In genomic region chr2:231449503-231450054, GRCh38 we compare ENCODE assay signal across 31 cellular contexts. TPM values are rescaled to one million over a fixed set of nuclear protein-coding genes. Genes with fewer than 3 reads are reported as not detected.
"Had no signal": no experiment of that assay in that cellular context is flagged by ENCODE, and none has a peak within 500 bp of the region (broad histone marks: within the 10 kb centered on the region; RNA-seq: fewer than 3 reads in every experiment).

No MANE protein-coding gene starts in this region.

- H3K27ac ChIP-seq: brain microvascular endothelial cell, epithelial cell of prostate, esophagus squamous epithelium, gastroesophageal sphincter, heart right ventricle had no signal

- H3K27me3 ChIP-seq: brain microvascular endothelial cell, esophagus squamous epithelium, gastroesophageal sphincter, heart right ventricle had no signal

- H3K9me3 Mint-ChIP-seq: activated CD4-positive, alpha-beta T cell treated with anti-CD3 and anti-CD28 coated beads, Interleukin-2, amount 10 ng/mL, durations not matched to agents 7 days and 5 days; activated CD8-positive, alpha-beta T cell treated with anti-CD3 and anti-CD28 coated beads for 36 hours; activated T-cell treated with anti-CD3 and anti-CD28 coated beads, Interleukin-2, amount 50 U/mL, for 4 hours; activated T-helper 17 cell treated with anti-CD3 and anti-CD28 coated beads, Interleukin-2, amount 50 U/mL, for 72 hours had no signal

- H3K4me1 Mint-ChIP-seq: activated T-helper 17 cell treated with anti-CD3 and anti-CD28 coated beads, Interleukin-2, amount 50 U/mL, for 72 hours had no signal

- ATAC-seq: activated CD8-positive, alpha-beta T cell treated with anti-CD3 and anti-CD28 coated beads for 36 hours; activated T-helper 17 cell treated with anti-CD3 and anti-CD28 coated beads, Interleukin-2, amount 50 U/mL, for 72 hours; gastroesophageal sphincter; heart right ventricle had no signal

- H3K4me1 ChIP-seq: esophagus squamous epithelium, heart right ventricle had no signal

- H3K9me3 ChIP-seq: esophagus squamous epithelium, gastroesophageal sphincter, heart right ventricle had no signal

- H3K27ac Mint-ChIP-seq: activated CD4-positive, alpha-beta T cell treated with anti-CD3 and anti-CD28 coated beads, Interleukin-2, amount 10 ng/mL, durations not matched to agents 7 days and 5 days; activated CD8-positive, alpha-beta T cell treated with anti-CD3 and anti-CD28 coated beads for 36 hours; activated T-helper 17 cell treated with anti-CD3 and anti-CD28 coated beads, Interleukin-2, amount 50 U/mL, for 72 hours had no signal

- H3K4me3 ChIP-seq: esophagus squamous epithelium, gastroesophageal sphincter, heart right ventricle had no signal

- DNase-seq: activated CD4-positive, alpha-beta T cell treated with anti-CD3 and anti-CD28 coated beads for 1 hour; activated CD4-positive, alpha-beta T cell treated with anti-CD3 and anti-CD28 coated beads for 4 hours; activated CD4-positive, alpha-beta T cell treated with anti-CD3 and anti-CD28 coated beads, Interleukin-2, amount 10 ng/mL, durations not matched to agents 7 days and 5 days; activated CD4-positive, alpha-beta T cell treated with anti-CD3 and anti-CD28 coated beads, Interleukin-2, amount 50 U/mL, for 4 hours; activated CD8-positive, alpha-beta memory T cell treated with anti-CD3 and anti-CD28 coated beads for 24 hours; activated CD8-positive, alpha-beta T cell treated with anti-CD3 and anti-CD28 coated beads for 36 hours; activated effector memory CD4-positive, alpha-beta T cell treated with Interleukin-2 at 50 U/mL for 16 hours; activated gamma-delta T cell treated with Interleukin-2 at 50 U/mL for 16 hours; activated naive CD4-positive, alpha-beta T cell treated with anti-CD3 and anti-CD28 coated beads, Interleukin-2, amount 50 U/mL, for 16 hours; activated naive CD4-positive, alpha-beta T cell treated with Interleukin-2 at 50 U/mL for 16 hours; activated T-cell treated with anti-CD3 and anti-CD28 coated beads, Interleukin-2, amount 50 U/mL, for 4 hours; amniotic stem cell; anterior cingulate cortex; brain microvascular endothelial cell; cortex of kidney; dermis blood vessel endothelial cell; effector CD4-positive, alpha-beta T cell; esophagus squamous epithelium; foreskin melanocyte; heart right ventricle; T-helper 2 cell had no signal

- H3K36me3 Mint-ChIP-seq: activated naive CD8-positive, alpha-beta T cell had no signal

- H3K4me3 Mint-ChIP-seq: activated CD4-positive, alpha-beta T cell treated with anti-CD3 and anti-CD28 coated beads, Interleukin-2, amount 10 ng/mL, durations not matched to agents 7 days and 5 days; activated CD8-positive, alpha-beta T cell treated with anti-CD3 and anti-CD28 coated beads for 36 hours; activated naive CD8-positive, alpha-beta T cell; activated T-cell treated with anti-CD3 and anti-CD28 coated beads, Interleukin-2, amount 50 U/mL, for 4 hours; activated T-helper 17 cell treated with anti-CD3 and anti-CD28 coated beads, Interleukin-2, amount 50 U/mL, for 72 hours had no signal

- H3K27me3 Mint-ChIP-seq: activated CD4-positive, alpha-beta T cell treated with anti-CD3 and anti-CD28 coated beads, Interleukin-2, amount 10 ng/mL, durations not matched to agents 7 days and 5 days; activated CD8-positive, alpha-beta T cell treated with anti-CD3 and anti-CD28 coated beads for 36 hours; activated naive CD8-positive, alpha-beta T cell; activated T-helper 17 cell treated with anti-CD3 and anti-CD28 coated beads, Interleukin-2, amount 50 U/mL, for 72 hours had no signal

- FAIRE-seq: astrocyte, bronchial epithelial cell, colon, endometrium, endothelial cell of umbilical vein had no signal

RNA-seq across cellular contexts. Expression of gene B3GNT7, which starts 54.1 kb away (rescaled TPM):
- total RNA-seq: activated CD4-positive, alpha-beta T cell treated with anti-CD3 and anti-CD28 coated beads, Interleukin-2, amount 10 ng/mL, durations not matched to agents 7 days and 5 days; T-helper 1 cell treated with Interleukin-12 subunit alpha and Interleukin-12 subunit beta and Interleukin-4 antibody, amounts not matched to agents 30 ng/mL and 1 ng/mL, for 36 hours had no signal
